ENCODE assay signal across 8 cellular contexts in genomic region chr3:171459130-171459941, GRCh38. TPM values are rescaled to one million over a fixed set of nuclear protein-coding genes. Genes with fewer than 3 reads are reported as not detected.
DNase-seq lines count a peak whose midpoint lies in the region; ATAC-seq and TF ChIP-seq lines count a peak whose summit lies in the region.

No MANE protein-coding gene starts in this region.

- ATAC-seq in GM18511 (IDR thresholded peaks at IDR 0.05; ENCODE audit: unreplicated experiment), result peak; percentile 15
- no peak for ATAC-seq in HG02798 (IDR thresholded peaks at IDR 0.05; ENCODE audit: poor library complexity, unreplicated experiment)

- H3K36me3 ChIP-seq in muscle layer of duodenum (ENCODE audit: control insufficient read depth in 1 of 2, insufficient read depth in 2 of 2, low read length in 2 of 2), result no peaks in the 10 kb centered on the region

- H3K27ac Mint-ChIP-seq in stimulated activated naive CD8-positive, alpha-beta T cell treated with anti-CD3 and anti-CD28 coated beads, Interleukin-15, Interleukin-2, amounts not matched to agents 100 ng/mL and 50 ng/mL, for 24 hours, result peak overlapping the region; percentile 78

- H3K27me3 ChIP-seq in muscle layer of duodenum (ENCODE audit: low read depth, low read length), result no peaks in the 10 kb centered on the region

- TF ChIP-seq CTCF in epithelial cell of proximal tubule (conservative IDR thresholded peaks at IDR 0.05; ENCODE audit: low read depth, low read length), result no peak

- H3K4me3 Mint-ChIP-seq in stimulated activated naive CD8-positive, alpha-beta T cell treated with anti-CD3 and anti-CD28 coated beads, Interleukin-15, Interleukin-2, amounts not matched to agents 100 ng/mL and 50 ng/mL, for 24 hours, result peak overlapping the region; percentile 92

- no peaks in the 10 kb centered on the region for H3K9me3 ChIP-seq in muscle layer of duodenum (ENCODE audit: control insufficient read depth in 1 of 2, low read length in 2 of 2)

- H3K9me3 Mint-ChIP-seq in stimulated activated naive CD8-positive, alpha-beta T cell treated with anti-CD3 and anti-CD28 coated beads, Interleukin-15, Interleukin-2, amounts not matched to agents 100 ng/mL and 50 ng/mL, for 24 hours, result no peaks in the 10 kb centered on the region

- H3K27me3 Mint-ChIP-seq in stimulated activated naive CD8-positive, alpha-beta T cell treated with anti-CD3 and anti-CD28 coated beads, Interleukin-15, Interleukin-2, amounts not matched to agents 100 ng/mL and 50 ng/mL, for 24 hours, result no peaks in the 10 kb centered on the region

- peak overlapping the region; percentile 48 for H3K27ac ChIP-seq in muscle layer of duodenum (ENCODE audit: low read length)

- DNase-seq in NCI-H510A (lab: John Stamatoyannopoulos, UW), result peak; percentile 18
- DNase-seq in activated T-cell treated with anti-CD3 and anti-CD28 coated beads for 4 hours, result peak; percentile 30
- no peak for DNase-seq in epithelial cell of proximal tubule (ENCODE audit: low read depth)
- DNase-seq in inferior parietal cortex (ENCODE audit: extremely low spot score), result no peak

- H3K4me1 ChIP-seq in muscle layer of duodenum (ENCODE audit: control insufficient read depth in 1 of 2, insufficient read depth in 2 of 2, low read length in 2 of 2), result peaks cover 9 to 28% of the 10 kb centered on the region in 2 donors

- H3K4me3 ChIP-seq in epithelial cell of proximal tubule (ENCODE audit: low read depth, low read length), result peak overlapping the region; percentile 86
- H3K4me3 ChIP-seq in muscle layer of duodenum (ENCODE audit: low read depth in 1 of 2, low read length in 2 of 2), result peak overlapping the region; percentile 85 to 94

- H3K36me3 Mint-ChIP-seq in stimulated activated naive CD8-positive, alpha-beta T cell treated with anti-CD3 and anti-CD28 coated beads, Interleukin-15, Interleukin-2, amounts not matched to agents 100 ng/mL and 50 ng/mL, for 24 hours (ENCODE audit: low read depth), result no peaks in the 10 kb centered on the region

- H3K4me1 Mint-ChIP-seq in stimulated activated naive CD8-positive, alpha-beta T cell treated with anti-CD3 and anti-CD28 coated beads, Interleukin-15, Interleukin-2, amounts not matched to agents 100 ng/mL and 50 ng/mL, for 24 hours (ENCODE audit: low read depth), result peaks cover 52% of the 10 kb centered on the region

RNA-seq across cellular contexts. Expression of gene TNIK, which starts 0.9 kb away (rescaled TPM):
- total RNA-seq in epithelial cell of proximal tubule, result 3.1 and 11.8 TPM in 2 replicates

Comparison
In these comparisons a context has a peak if more than half of its experiments do, and no peak if none do; other contexts are left out.
1. DNase-seq: peak in NCI-H510A (single experiment) and activated T-cell treated with anti-CD3 and anti-CD28 coated beads for 4 hours (single experiment); none in epithelial cell of proximal tubule (single experiment) and inferior parietal cortex (single experiment).